18 cellular contexts compared by ENCODE assay signal in genomic region chr6:125174626-125175025, GRCh38. TPM values are rescaled to one million over a fixed set of nuclear protein-coding genes. Genes with fewer than 3 reads are reported as not detected.
DNase-seq lines count a peak whose midpoint lies in the region; ATAC-seq and TF ChIP-seq lines count a peak whose summit lies in the region.
"Had no signal": no experiment of that assay in that cellular context is flagged by ENCODE, and none has a peak within 500 bp of the region (broad histone marks: within the 10 kb centered on the region; RNA-seq: fewer than 3 reads in every experiment).

No MANE protein-coding gene starts in this region.

- TF ChIP-seq CTCF in HEK293 (tag by site-specific recombination; IDR thresholded peaks at IDR 0.05) (no peak), heart left ventricle (IDR thresholded peaks at IDR 0.05) (no peak), right lobe of liver (IDR thresholded peaks at IDR 0.05) (no peak), mucosa of descending colon (IDR thresholded peaks at IDR 0.05) (no peak)

- no peaks in the 10 kb centered on the region for H3K9me3 ChIP-seq in HEK293 (ENCODE audit: control insufficient read depth, insufficient read depth, low read depth, low read length)
- no peaks in the 10 kb centered on the region for H3K9me3 ChIP-seq in heart left ventricle
- H3K9me3 ChIP-seq in right lobe of liver = no peaks in the 10 kb centered on the region
- H3K9me3 ChIP-seq in mucosa of descending colon = no peaks in the 10 kb centered on the region
- H3K9me3 ChIP-seq: SK-N-SH had no signal

- H3K4me1 ChIP-seq in HEK293 (ENCODE audit: control insufficient read depth, insufficient read depth, low read length) (no peaks in the 10 kb centered on the region), heart left ventricle (peaks cover 0 to 17% (median 1%) of the 10 kb centered on the region in 12 donors), right lobe of liver (peaks cover 0 to 11% (median 5%) of the 10 kb centered on the region in 4 donors), mucosa of descending colon (ENCODE audit: low read depth) (no peaks in the 10 kb centered on the region)

- POLR2A ChIA-PET in HEK293 (lab: Yijun Ruan, JAX) = interaction anchor here (0.6 kb wide), 1 partner anchor 18 kb away, joined by 4 read pairs; no protein-coding TSS in a partner anchor

- ATAC-seq in heart left ventricle (peak; percentile 57 to 93 (median 82)), right lobe of liver (peak; percentile 97 to 99 (median 98)), HG02885 (IDR thresholded peaks at IDR 0.05; ENCODE audit: poor library complexity, unreplicated experiment) (no peak), HG03439 (IDR thresholded peaks at IDR 0.05; ENCODE audit: unreplicated experiment) (no peak), mucosa of descending colon (no peak)

- H3K4me3 ChIP-seq in HEK293 (ENCODE audit: low read depth, low read length) = no peak overlapping the region
- no peak overlapping the region for H3K4me3 ChIP-seq in heart left ventricle
- H3K4me3 ChIP-seq in right lobe of liver = no peak overlapping the region
- no peak overlapping the region for H3K4me3 ChIP-seq in mucosa of descending colon

- peak; percentile 68 for DNase-seq in NCI-H1048 (lab: John Stamatoyannopoulos, UW)
- DNase-seq in heart left ventricle = no peak
- peak; percentile 35 to 80 (median 62) for DNase-seq in right lobe of liver
- DNase-seq in mucosa of descending colon = no peak
- DNase-seq: ACHN; C1 segment of cervical spinal cord; CD8-positive, alpha-beta memory T cell; DMS79; H7; NCI-H187; NCI-H2171 treated with DMSO at 0.1 percent for 48 hours; NCI-H446; NK-92 treated with Interleukin-12 subunit alpha and Interleukin-12 subunit beta, amount 100 ng/mL, for 24 hours; SHP77 treated with DMSO at 0.1 percent for 48 hours; SK-N-SH had no signal

- CTCF ChIA-PET in HEK293 (lab: Yijun Ruan, JAX) = interaction anchor here (0.5 to 4.1 kb wide), 4 partner anchors 13 to 33 kb away, joined by 3 to 18 read pairs (median 4); no protein-coding TSS in a partner anchor

- WGBS in heart left ventricle, 4 donors = 18 to 23% (median 22%) methylated on average over 1 of the region's 1 CpG
- WGBS in right lobe of liver (ENCODE audit: insufficient coverage, low coverage, low lambda C conversion rate, missing lambda C conversion rate) = 0% methylated on average over 1 of the region's 1 CpG

- no peak for TF ChIP-seq POLR2A in heart left ventricle (IDR thresholded peaks at IDR 0.05)
- no peak for TF ChIP-seq POLR2A in right lobe of liver (IDR thresholded peaks at IDR 0.05)

- intact Hi-C loops in heart left ventricle (cut with DNase I) = no loop called here
- intact Hi-C loops in right lobe of liver (cut with DNase I) = no loop called here
- intact Hi-C loops in mucosa of descending colon (cut with DNase I, micrococcal nuclease) = no loop called here

- no peaks in the 10 kb centered on the region for H3K36me3 ChIP-seq in HEK293 (ENCODE audit: control insufficient read depth in 2 of 2, insufficient read depth in 1 of 2, low read length in 2 of 2)
- no peaks in the 10 kb centered on the region for H3K36me3 ChIP-seq in heart left ventricle
- H3K36me3 ChIP-seq in right lobe of liver = no peaks in the 10 kb centered on the region
- H3K36me3 ChIP-seq in mucosa of descending colon (ENCODE audit: low read depth) = no peaks in the 10 kb centered on the region

- no peaks in the 10 kb centered on the region for H3K27me3 ChIP-seq in heart left ventricle
- H3K27me3 ChIP-seq in right lobe of liver = no peaks in the 10 kb centered on the region

- H3K27ac ChIP-seq in HEK293 (ENCODE audit: extremely low read depth, low read depth, low read length) (no peak overlapping the region), heart left ventricle (no peak overlapping the region), right lobe of liver (peak overlapping the region in 1 of 3 donors; percentile 15)

TF ChIP-seq in HEK293, 187 proteins besides CTCF, POLR2A, EP300 and RAD21:
- TF ChIP-seq TRIM28 (IDR thresholded peaks at IDR 0.05; ENCODE audit: borderline replicate concordance, low read length) (0 out of 2 replicates have a peak, but pooled peaks have one; percentile 67), ZFP69B (tag by site-specific recombination; IDR thresholded peaks at IDR 0.05) (no peak)
TF ChIP-seq in HEK293: peak in this region for 1.

RNA-seq across cellular contexts. Expression of gene TPD52L1, which starts 21.1 kb away (rescaled TPM):
- total RNA-seq in heart left ventricle (100 to 1,000 TPM in 1 of 9 donors, 10 to 100 TPM in 8; 47.0 to 146 (median 74.2) TPM), right lobe of liver (100 to 1,000 TPM in 2 of 6 experiments, 10 to 100 TPM in 4; 36.8 to 119 (median 47.7) TPM), mucosa of descending colon (10 to 100 TPM; 12.1 to 23.9 (median 22.0) TPM)
- polyA plus RNA-seq in heart left ventricle = 10 to 100 TPM; 13.0 to 51.5 TPM
- total RNA-seq: CD8-positive, alpha-beta memory T cell had no signal

Comparison
In these comparisons a context has a peak if more than half of its experiments do, and no peak if none do; other contexts are left out.
1. DNase-seq: peak in NCI-H1048 (single experiment) and right lobe of liver (3 of 3); none in heart left ventricle (0 of 5) and mucosa of descending colon (0 of 3).
2. ATAC-seq: peak in heart left ventricle (4 of 4) and right lobe of liver (4 of 4); none in HG02885 (single experiment), HG03439 (single experiment) and mucosa of descending colon (single experiment).